13 cellular contexts compared by ENCODE assay signal in genomic region chr9:110821064-110821463, GRCh38.
DNase-seq lines count a peak whose midpoint lies in the region; ATAC-seq and TF ChIP-seq lines count a peak whose summit lies in the region.
"Had no signal": no experiment of that assay in that cellular context is flagged by ENCODE, and none has a peak within 500 bp of the region (broad histone marks: within the 10 kb centered on the region; RNA-seq: fewer than 3 reads in every experiment).

No MANE protein-coding gene starts in this region.

- H3K27me3 ChIP-seq in gastroesophageal sphincter = no peaks in the 10 kb centered on the region
- no peaks in the 10 kb centered on the region for H3K27me3 ChIP-seq in left ventricle myocardium inferior (ENCODE audit: low read depth)
- H3K27me3 ChIP-seq in dorsolateral prefrontal cortex = no peaks in the 10 kb centered on the region
- H3K27me3 ChIP-seq: stomach had no signal

- no peaks in the 10 kb centered on the region for H3K36me3 ChIP-seq in gastroesophageal sphincter
- no peaks in the 10 kb centered on the region for H3K36me3 ChIP-seq in left ventricle myocardium inferior
- H3K36me3 ChIP-seq: stomach had no signal

- ATAC-seq in GM18858 (IDR thresholded peaks at IDR 0.05; ENCODE audit: unreplicated experiment) (peak; percentile 90), GM21390 (IDR thresholded peaks at IDR 0.05; ENCODE audit: unreplicated experiment) (peak; percentile 92), HG03025 (IDR thresholded peaks at IDR 0.05; ENCODE audit: low FRiP score, unreplicated experiment) (peak; percentile 98), gastroesophageal sphincter (no peak)

- TF ChIP-seq CTCF in gastroesophageal sphincter (IDR thresholded peaks at IDR 0.05) (no peak), left ventricle myocardium inferior (IDR thresholded peaks at IDR 0.05; ENCODE audit: borderline replicate concordance) (no peak), dorsolateral prefrontal cortex (IDR thresholded peaks at IDR 0.05 in 54 of 56, conservative IDR thresholded peaks at IDR 0.05 in 2 of 56; ENCODE audit: low read depth in 1 of 56, partially characterized antibody in 56 of 56) (no peak)

- no peaks in the 10 kb centered on the region for H3K4me1 ChIP-seq in gastroesophageal sphincter
- peaks cover 8% of the 10 kb centered on the region for H3K4me1 ChIP-seq in left ventricle myocardium inferior
- H3K4me1 ChIP-seq: stomach had no signal

- intact Hi-C loops in left ventricle myocardium inferior (cut with micrococcal nuclease) = no loop called here
- intact Hi-C loops in dorsolateral prefrontal cortex (cut with DNase I) = no loop called here

- no peak for TF ChIP-seq POLR2A in gastroesophageal sphincter (IDR thresholded peaks at IDR 0.05)

- H3K27ac ChIP-seq in gastroesophageal sphincter (no peak overlapping the region), left ventricle myocardium inferior (replicated peaks) (no peak overlapping the region), dorsolateral prefrontal cortex (peak overlapping the region in 11 of 59 donors; percentile 12 to 48 (median 18))
- H3K27ac ChIP-seq: stomach had no signal

- WGBS in gastroesophageal sphincter (ENCODE audit: low coverage in 1 of 2), 2 donors = 25 to 27% methylated on average over 1 of the region's 1 CpG

- DNase-seq in RPMI7951 (ENCODE audit: low read depth) (peak; percentile 73), left ventricle myocardium inferior (no peak), NCI-H2107 (lab: John Stamatoyannopoulos, UW) (no peak), dorsolateral prefrontal cortex (no peak)
- DNase-seq: left ventricle myocardium superior; NCI-H1105; stimulated activated CD4-positive, alpha-beta T cell treated with anti-CD3 and anti-CD28 coated beads, Interleukin-2, amount 100 ng/mL, for 24 hours; stomach; T-helper 1 cell had no signal

- no peak for TF ChIP-seq EP300 in gastroesophageal sphincter (IDR thresholded peaks at IDR 0.05)

- H3K9me3 ChIP-seq in gastroesophageal sphincter (peaks cover 0 to 9% (median 0%) of the 10 kb centered on the region in 3 donors), left ventricle myocardium inferior (replicated peaks) (peaks cover 20% of the 10 kb centered on the region)

- H3K4me3 ChIP-seq in gastroesophageal sphincter (no peak overlapping the region), left ventricle myocardium inferior (no peak overlapping the region), dorsolateral prefrontal cortex (no peak overlapping the region)
- H3K4me3 ChIP-seq: stomach had no signal
